21 cellular contexts compared by ENCODE assay signal in genomic region chrX:49247916-49248811, GRCh38. TPM values are rescaled to one million over a fixed set of nuclear protein-coding genes. Genes with fewer than 3 reads are reported as not detected.
DNase-seq lines count a peak whose midpoint lies in the region; ATAC-seq lines count a peak whose summit lies in the region.
"Had no signal": no experiment of that assay in that cellular context is flagged by ENCODE, and none has a peak within 500 bp of the region (broad histone marks: within the 10 kb centered on the region; RNA-seq: fewer than 3 reads in every experiment).

No MANE protein-coding gene starts in this region.

- peak; percentile 4 to 8 for ATAC-seq in CD4-positive, CD25-positive, alpha-beta regulatory T cell (ENCODE audit: low read depth in 2 of 2)
- ATAC-seq in activated T-helper 17 cell treated with anti-CD3 and anti-CD28 coated beads, Interleukin-2, amount 50 U/mL, for 72 hours (replicated peaks): peak; percentile 4
- ATAC-seq in GM18520 (IDR thresholded peaks at IDR 0.05; ENCODE audit: unreplicated experiment): no peak

- H3K36me3 ChIP-seq in CD4-positive, CD25-positive, alpha-beta regulatory T cell (ENCODE audit: control insufficient read depth, insufficient read depth, low read length): peaks cover 28% of the 10 kb centered on the region
- H3K36me3 ChIP-seq: SJSA1 had no signal

- no peaks in the 10 kb centered on the region for H3K27me3 ChIP-seq in CD4-positive, CD25-positive, alpha-beta regulatory T cell (ENCODE audit: control insufficient read depth, insufficient read depth, low read length)
- H3K27me3 ChIP-seq: SJSA1 had no signal

- H3K27ac Mint-ChIP-seq in CD4-positive, CD25-positive, alpha-beta regulatory T cell: peak overlapping the region in 2 of 3 donors; percentile 21 to 96
- peak overlapping the region; percentile 70 for H3K27ac Mint-ChIP-seq in activated T-helper 17 cell treated with anti-CD3 and anti-CD28 coated beads, Interleukin-2, amount 50 U/mL, for 72 hours

- peaks cover 20% of the 10 kb centered on the region for H3K36me3 Mint-ChIP-seq in CD4-positive, CD25-positive, alpha-beta regulatory T cell
- peaks cover 92% of the 10 kb centered on the region for H3K36me3 Mint-ChIP-seq in activated T-helper 17 cell treated with anti-CD3 and anti-CD28 coated beads, Interleukin-2, amount 50 U/mL, for 72 hours (ENCODE audit: low read depth)

- DNase-seq in NCI-H524 (lab: John Stamatoyannopoulos, UW) (peak; percentile 10 to 53), NCI-H524 treated with DMSO at 0.1 percent for 48 hours (lab: John Stamatoyannopoulos, UW) (no peak), NCI-H2171 (lab: John Stamatoyannopoulos, UW) (peak; percentile 40), epidermal melanocyte (ENCODE audit: insufficient read length, low spot score) (no peak)
- no peak for DNase-seq in CD4-positive, CD25-positive, alpha-beta regulatory T cell
- DNase-seq: Caco-2, IMR-90, Kasumi-1, MM.1S, NCI-H1092 treated with DMSO at 0.1 percent for 48 hours, NCI-H2107, NCI-H526 treated with DMSO at 0.1 percent for 48 hours, OCI-M1 had no signal

- H3K9me3 Mint-ChIP-seq in CD4-positive, CD25-positive, alpha-beta regulatory T cell: peaks cover 0 to 2% (median 0%) of the 10 kb centered on the region in 7 donors
- no peaks in the 10 kb centered on the region for H3K9me3 Mint-ChIP-seq in activated T-helper 17 cell treated with anti-CD3 and anti-CD28 coated beads, Interleukin-2, amount 50 U/mL, for 72 hours

- no peaks in the 10 kb centered on the region for H3K9me3 ChIP-seq in CD4-positive, CD25-positive, alpha-beta regulatory T cell (ENCODE audit: control insufficient read depth in 2 of 2, low read length in 2 of 2)
- H3K9me3 ChIP-seq: Caco-2, HAP-1, SJSA1 had no signal

- H3K4me3 ChIP-seq in CD4-positive, CD25-positive, alpha-beta regulatory T cell (ENCODE audit: low read depth, low read length): no peak overlapping the region
- H3K4me3 ChIP-seq: HAP-1, SJSA1 had no signal

- H3K27ac ChIP-seq in CD4-positive, CD25-positive, alpha-beta regulatory T cell (ENCODE audit: insufficient read depth, low read length, poor library complexity, severe bottlenecking): peak overlapping the region; percentile 51
- H3K27ac ChIP-seq: SJSA1 had no signal

- H3K4me3 Mint-ChIP-seq in CD4-positive, CD25-positive, alpha-beta regulatory T cell: peak overlapping the region in 3 of 4 donors; percentile 28 to 60 (median 52)
- no peak overlapping the region for H3K4me3 Mint-ChIP-seq in activated T-helper 17 cell treated with anti-CD3 and anti-CD28 coated beads, Interleukin-2, amount 50 U/mL, for 72 hours
- H3K4me3 Mint-ChIP-seq: CD14-positive monocyte had no signal

- H3K27me3 Mint-ChIP-seq in CD4-positive, CD25-positive, alpha-beta regulatory T cell: no peaks in the 10 kb centered on the region
- no peaks in the 10 kb centered on the region for H3K27me3 Mint-ChIP-seq in activated T-helper 17 cell treated with anti-CD3 and anti-CD28 coated beads, Interleukin-2, amount 50 U/mL, for 72 hours

- peaks cover 60% of the 10 kb centered on the region for H3K4me1 ChIP-seq in CD4-positive, CD25-positive, alpha-beta regulatory T cell (ENCODE audit: control insufficient read depth, insufficient read depth, low read length, poor library complexity, severe bottlenecking)
- H3K4me1 ChIP-seq: Caco-2, HAP-1, SJSA1 had no signal

- H3K4me1 Mint-ChIP-seq in CD4-positive, CD25-positive, alpha-beta regulatory T cell: peaks cover 0 to 67% (median 21%) of the 10 kb centered on the region in 4 donors
- H3K4me1 Mint-ChIP-seq in activated T-helper 17 cell treated with anti-CD3 and anti-CD28 coated beads, Interleukin-2, amount 50 U/mL, for 72 hours: peaks cover 8% of the 10 kb centered on the region

RNA-seq across cellular contexts. Expression of gene CCDC22, which starts 12.9 kb away (rescaled TPM):
- 18.3 TPM for total RNA-seq in CD4-positive, CD25-positive, alpha-beta regulatory T cell
- polyA plus RNA-seq in CD4-positive, CD25-positive, alpha-beta regulatory T cell: 10 to 100 TPM; 18.8 to 34.6 (median 28.0) TPM
- total RNA-seq in activated T-helper 17 cell treated with anti-CD3 and anti-CD28 coated beads, Interleukin-2, amount 50 U/mL, for 72 hours: 10 to 100 TPM; 21.7 to 33.0 TPM

RNA-seq across cellular contexts. Expression of gene CACNA1F, which starts 15.0 kb away (rescaled TPM):
- 0.69 TPM for total RNA-seq in CD4-positive, CD25-positive, alpha-beta regulatory T cell
- not detected for polyA plus RNA-seq in CD4-positive, CD25-positive, alpha-beta regulatory T cell
- total RNA-seq in activated T-helper 17 cell treated with anti-CD3 and anti-CD28 coated beads, Interleukin-2, amount 50 U/mL, for 72 hours: 1 to 10 TPM in 1 of 2 donors, under 1 TPM in 1; 0.82 to 6.2 TPM
- total RNA-seq: G401, HT-29, IMR-90, RPMI7951, SJSA1 had no signal
- polyA plus RNA-seq: CD14-positive monocyte, IMR-90 had no signal

RNA-seq across cellular contexts. Expression of gene FOXP3, which starts 16.3 kb away (rescaled TPM):
- total RNA-seq in CD4-positive, CD25-positive, alpha-beta regulatory T cell: 198 TPM
- 100 to 1,000 TPM; 154 to 190 (median 172) TPM for polyA plus RNA-seq in CD4-positive, CD25-positive, alpha-beta regulatory T cell
- total RNA-seq in activated T-helper 17 cell treated with anti-CD3 and anti-CD28 coated beads, Interleukin-2, amount 50 U/mL, for 72 hours: 100 to 1,000 TPM in 1 of 2 donors, 10 to 100 TPM in 1; 80.4 to 109 TPM
- total RNA-seq: G401, HT-29, IMR-90, RPMI7951, SJSA1 had no signal

RNA-seq across cellular contexts. Expression of gene PPP1R3F, which starts 21.4 kb away (rescaled TPM):
- 19.4 TPM for total RNA-seq in CD4-positive, CD25-positive, alpha-beta regulatory T cell
- polyA plus RNA-seq in CD4-positive, CD25-positive, alpha-beta regulatory T cell: 10 to 100 TPM; 11.8 to 28.0 (median 15.1) TPM
- 1 to 10 TPM; 6.6 to 8.8 TPM for total RNA-seq in activated T-helper 17 cell treated with anti-CD3 and anti-CD28 coated beads, Interleukin-2, amount 50 U/mL, for 72 hours

RNA-seq across cellular contexts. Expression of gene SYP, which starts 48.2 kb away (rescaled TPM):
- total RNA-seq in CD4-positive, CD25-positive, alpha-beta regulatory T cell: 1.3 TPM
- polyA plus RNA-seq in CD4-positive, CD25-positive, alpha-beta regulatory T cell: under 1 TPM; 0.67 to 0.95 (median 0.84) TPM
- total RNA-seq in activated T-helper 17 cell treated with anti-CD3 and anti-CD28 coated beads, Interleukin-2, amount 50 U/mL, for 72 hours: 10 to 100 TPM; 16.6 to 53.4 TPM

Comparison
In these comparisons a context has a peak if more than half of its experiments do, and no peak if none do; other contexts are left out.
1. DNase-seq: peak in NCI-H524 (2 of 2) and NCI-H2171 (single experiment); none in NCI-H524 treated with DMSO at 0.1 percent for 48 hours (single experiment), CD4-positive, CD25-positive, alpha-beta regulatory T cell (0 of 3) and epidermal melanocyte (single experiment).